In the genomic region with DNA sequence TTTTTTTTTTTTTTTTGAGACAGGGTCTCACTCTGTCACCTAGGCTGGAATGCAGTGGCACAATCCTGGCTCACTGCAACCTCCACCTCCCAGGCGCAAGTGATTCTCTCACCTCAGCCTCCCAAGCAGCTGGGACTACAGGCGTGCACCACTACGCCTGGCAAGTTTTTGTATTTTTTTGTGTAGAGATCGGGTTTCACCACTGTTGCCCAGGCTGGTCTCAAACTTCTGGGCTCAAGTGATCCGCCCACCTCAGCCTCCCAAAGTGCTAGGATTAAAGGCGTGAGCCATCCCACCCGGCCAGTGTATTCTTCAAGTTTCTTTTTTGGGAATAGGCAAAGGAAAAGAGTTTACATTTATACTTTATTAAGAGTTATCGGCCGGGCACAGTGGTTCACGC, we compare ENCODE assay signal across 4 cellular contexts. TPM values are rescaled to one million over a fixed set of nuclear protein-coding genes. Genes with fewer than 3 reads are reported as not detected.
"Had no signal": no experiment of that assay in that cellular context is flagged by ENCODE, and none has a peak within 500 bp of the region (broad histone marks: within the 10 kb centered on the region; RNA-seq: fewer than 3 reads in every experiment).

No MANE protein-coding gene starts in this region.

RNA-seq across cellular contexts. Expression of a gene that starts 50.0 kb away (rescaled TPM):
- total RNA-seq: occipital lobe, osteoblast, osteocyte, pulmonary artery endothelial cell had no signal
